ENCODE assay signal across 8 cellular contexts in genomic region chr6:149925253-149925973, GRCh38. TPM values are rescaled to one million over a fixed set of nuclear protein-coding genes. Genes with fewer than 3 reads are reported as not detected.
DNase-seq lines count a peak whose midpoint lies in the region; ATAC-seq and TF ChIP-seq lines count a peak whose summit lies in the region.

No MANE protein-coding gene starts in this region.

- H4K8ac ChIP-seq in trophoblast cell (ENCODE audit: low read depth, low read length): peak overlapping the region; percentile 77

- no peak for TF ChIP-seq CTCF in DND-41 (IDR thresholded peaks at IDR 0.05; ENCODE audit: borderline replicate concordance, extremely low read depth, low read length, poor library complexity, severe bottlenecking)
- TF ChIP-seq CTCF in foreskin fibroblast (IDR thresholded peaks at IDR 0.05; ENCODE audit: low read depth, low read length): no peak

- no CpG with 5 or more reads among the region's 34 CpGs for WGBS in trophoblast cell (ENCODE audit: extremely low coverage, insufficient coverage, insufficient read length)

- peak overlapping the region; percentile 27 for H4K12ac ChIP-seq in trophoblast cell (ENCODE audit: low read depth, low read length)

- H3K4me2 ChIP-seq in DND-41 (ENCODE audit: insufficient read depth, low read length) (peak overlapping the region; percentile 51; the same call in 1 of the 2 replicates), trophoblast cell (ENCODE audit: low read length) (peak overlapping the region; percentile 85)

- no peak overlapping the region for H2BK120ac ChIP-seq in trophoblast cell (ENCODE audit: insufficient read depth, low read length, poor library complexity)

- H4K20me1 ChIP-seq in DND-41 (ENCODE audit: insufficient read depth, low read length): no peaks in the 10 kb centered on the region; the same call in 1 of the 2 replicates

- peaks cover 35% of the 10 kb centered on the region for H3K27me3 ChIP-seq in DND-41 (ENCODE audit: insufficient read depth, low read length, poor library complexity)
- peaks cover 43% of the 10 kb centered on the region for H3K27me3 ChIP-seq in trophoblast cell (ENCODE audit: insufficient read depth, low read length)

- H3K79me1 ChIP-seq in trophoblast cell (ENCODE audit: low read length): no peaks in the 10 kb centered on the region

- peak overlapping the region; percentile 11 for H3K14ac ChIP-seq in trophoblast cell (ENCODE audit: low read length)

- ATAC-seq in DND-41 (ENCODE audit: insufficient read depth, low read depth) (no peak), HG03442 (IDR thresholded peaks at IDR 0.05; ENCODE audit: unreplicated experiment) (no peak), GM18498 (IDR thresholded peaks at IDR 0.05; ENCODE audit: unreplicated experiment) (no peak), HG02642 (IDR thresholded peaks at IDR 0.05; ENCODE audit: poor library complexity, unreplicated experiment) (no peak)

- no peak overlapping the region; the same call in 1 of the 2 replicates for H2AFZ ChIP-seq in DND-41 (ENCODE audit: low read depth, low read length)
- H2AFZ ChIP-seq in trophoblast cell (ENCODE audit: insufficient read depth, low read length, poor library complexity): peak overlapping the region; percentile 87

- no peak overlapping the region for H2BK12ac ChIP-seq in trophoblast cell (ENCODE audit: low read length)

- H3K4me1 ChIP-seq in DND-41 (ENCODE audit: insufficient read depth, low read length): peaks cover 7% of the 10 kb centered on the region; the same call in 1 of the 2 replicates
- H3K4me1 ChIP-seq in trophoblast cell (ENCODE audit: control insufficient read depth in 1 of 2, insufficient read depth in 2 of 2, low read length in 2 of 2): peaks cover 0 to 12% of the 10 kb centered on the region in 2 experiments

- no peak overlapping the region for H2BK5ac ChIP-seq in trophoblast cell (ENCODE audit: low read depth, low read length, poor library complexity)

- H3K23ac ChIP-seq in trophoblast cell (ENCODE audit: low read length): no peak overlapping the region

- H3K4me3 ChIP-seq in DND-41 (ENCODE audit: low read depth in 1 of 2, low read length in 2 of 2) (no peak overlapping the region), SK-N-MC (peak overlapping the region; percentile 74), foreskin fibroblast (ENCODE audit: low read depth in 1 of 2, low read length in 2 of 2) (peak overlapping the region; percentile 54 to 57), trophoblast cell (ENCODE audit: low read depth, low read length) (peak overlapping the region; percentile 58)

- no peak overlapping the region for H3K9ac ChIP-seq in DND-41 (ENCODE audit: low read depth, low read length)
- H3K9ac ChIP-seq in SK-N-MC (ENCODE audit: insufficient read length): no peak overlapping the region
- no peak overlapping the region for H3K9ac ChIP-seq in trophoblast cell (ENCODE audit: low read length)

- H4K91ac ChIP-seq in trophoblast cell (ENCODE audit: low read depth, low read length): no peak overlapping the region

- H3K79me2 ChIP-seq in DND-41 (ENCODE audit: insufficient read depth, low read length) (no peaks in the 10 kb centered on the region), trophoblast cell (ENCODE audit: control insufficient read depth, insufficient read depth, low read length, poor library complexity) (peaks cover 4% of the 10 kb centered on the region)

- no peak overlapping the region for H3K4ac ChIP-seq in trophoblast cell (ENCODE audit: low read depth, low read length)

- H3K27ac ChIP-seq in DND-41 (ENCODE audit: low read length) (no peak overlapping the region), SK-N-MC (no peak overlapping the region), trophoblast cell (ENCODE audit: low read depth, low read length) (no peak overlapping the region)

- DNase-seq in DND-41 (no peak), SK-N-MC (ENCODE audit: low read depth, low spot score) (no peak), foreskin fibroblast (peak in 1 of 2 donors; percentile 49), trophoblast cell (peak in 1 of 2 donors; percentile 24), GM19240 (ENCODE audit: insufficient read length, low spot score) (no peak)

- H3K36me3 ChIP-seq in DND-41 (ENCODE audit: insufficient read depth, low read length): no peaks in the 10 kb centered on the region
- H3K36me3 ChIP-seq in SK-N-MC (ENCODE audit: insufficient read depth, low read length): no peaks in the 10 kb centered on the region
- H3K36me3 ChIP-seq in trophoblast cell (ENCODE audit: control insufficient read depth in 1 of 2, insufficient read depth in 2 of 2, low read length in 2 of 2): no peaks in the 10 kb centered on the region

- H2AK5ac ChIP-seq in trophoblast cell (ENCODE audit: low read length): no peak overlapping the region

- no peak overlapping the region for H3K18ac ChIP-seq in trophoblast cell (ENCODE audit: low read length)

- no peaks in the 10 kb centered on the region for H3K9me3 ChIP-seq in DND-41 (ENCODE audit: insufficient read depth, low read length, severe bottlenecking)
- no peaks in the 10 kb centered on the region for H3K9me3 ChIP-seq in SK-N-MC (ENCODE audit: low read depth, low read length)
- peaks cover 19% of the 10 kb centered on the region for H3K9me3 ChIP-seq in trophoblast cell (ENCODE audit: insufficient read depth, low read depth, low read length)

RNA-seq across cellular contexts. Expression of gene RAET1G, which starts 2.5 kb away (rescaled TPM):
- polyA plus RNA-seq in trophoblast cell (2013): not detected in 2 replicates

RNA-seq across cellular contexts. Expression of gene ULBP2, which starts 16.4 kb away (rescaled TPM):
- 0.08 and 0.14 TPM in 2 replicates for polyA plus RNA-seq in trophoblast cell (2013)

RNA-seq across cellular contexts. Expression of gene RAET1E, which starts 27.5 kb away (rescaled TPM):
- not detected in 2 replicates for polyA plus RNA-seq in trophoblast cell (2013)

RNA-seq across cellular contexts. Expression of gene ULBP1, which starts 38.3 kb away (rescaled TPM):
- 0.48 and 0.58 TPM in 2 replicates for polyA plus RNA-seq in trophoblast cell (2013)

Comparison
In these comparisons a context has a peak if more than half of its experiments do, and no peak if none do; other contexts are left out.
1. H3K4me3 ChIP-seq: peak in SK-N-MC (single experiment), foreskin fibroblast (2 of 2) and trophoblast cell (single experiment); none in DND-41 (0 of 2).